ENCODE assay signal across 3 cellular contexts in the genomic region with DNA sequence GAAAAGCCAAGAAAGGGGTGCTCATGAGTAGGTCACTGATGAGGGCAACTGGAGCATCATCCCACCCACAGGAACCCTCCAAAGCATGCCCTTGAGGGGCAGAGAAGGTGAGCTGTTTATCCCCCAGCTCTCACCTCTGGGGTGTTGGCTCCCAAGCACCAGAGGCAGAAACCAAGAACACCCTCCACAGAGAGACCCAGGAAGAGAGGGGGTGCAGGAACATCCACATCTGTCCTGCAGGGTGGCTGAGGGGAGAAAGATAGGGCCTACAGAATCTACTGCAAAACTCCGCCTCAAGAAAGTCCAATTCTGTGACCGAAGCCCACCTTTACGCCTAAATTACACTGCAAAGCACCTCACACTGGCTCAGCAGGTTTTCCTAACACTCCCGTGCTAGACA.
"Had no signal": no experiment of that assay in that cellular context is flagged by ENCODE, and none has a peak within 500 bp of the region (broad histone marks: within the 10 kb centered on the region; RNA-seq: fewer than 3 reads in every experiment).

No MANE protein-coding gene starts in this region.

- DNase-seq: GDM1, GF-D8 had no signal

- ATAC-seq: GM12878 had no signal

- H3K4me3 ChIP-seq: GM12878 had no signal
